Comparison of ENCODE assay signal across 34 cellular contexts in the genomic region with DNA sequence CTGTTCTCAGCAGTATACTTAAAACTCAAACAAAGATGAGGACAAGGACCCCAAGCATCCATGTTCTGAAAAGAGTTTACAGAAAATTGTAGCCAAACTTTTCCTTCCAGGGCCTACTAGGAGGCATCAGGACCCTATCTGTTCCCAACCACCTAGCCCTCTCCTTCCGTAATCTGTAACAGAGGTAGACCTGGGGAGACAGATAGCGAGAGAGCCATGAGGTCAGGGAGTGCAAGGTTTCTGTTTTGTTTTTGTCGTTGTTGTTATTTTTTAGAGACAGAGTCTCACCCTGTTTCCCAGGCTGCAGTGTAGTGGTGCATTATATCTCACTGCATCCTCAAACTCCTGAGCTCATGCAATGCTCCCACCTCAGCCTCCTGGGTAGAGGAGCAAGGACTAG.
A peak's percentile ranks its signal among the peaks of the same experiment; 100 is the strongest.
DNase-seq lines count a peak whose midpoint lies in the region; ATAC-seq and TF ChIP-seq lines count a peak whose summit lies in the region.
"Had no signal": no experiment of that assay in that cellular context is flagged by ENCODE, and none has a peak within 500 bp of the region (broad histone marks: within the 10 kb centered on the region; RNA-seq: fewer than 3 reads in every experiment).

No MANE protein-coding gene starts in this region.

- no peaks in the 10 kb centered on the region for H3K4me1 ChIP-seq in mammary epithelial cell (ENCODE audit: insufficient read depth, low read length)
- no peaks in the 10 kb centered on the region for H3K4me1 ChIP-seq in lower lobe of right lung
- H3K4me1 ChIP-seq in prostate gland (replicated peaks): no peaks in the 10 kb centered on the region
- H3K4me1 ChIP-seq: left ventricle myocardium inferior, parathyroid adenoma, spleen had no signal

- dilution Hi-C loops in mammary epithelial cell (cut with HindIII; ENCODE audit: low sequenced_read_pairs): no loop called here

- ATAC-seq in lower lobe of right lung (no peak), HG03469 (IDR thresholded peaks at IDR 0.05; ENCODE audit: unreplicated experiment) (no peak), GM21381 (IDR thresholded peaks at IDR 0.05; ENCODE audit: unreplicated experiment) (no peak)
- ATAC-seq: esophagus mucosa; stimulated activated naive CD8-positive, alpha-beta T cell treated with anti-CD3 and anti-CD28 coated beads, Interleukin-15, amount 100 ng/mL, for 72 hours; T-cell; WTC11 had no signal

- BruUV-seq in MCF 10A (replicated peaks; lab: Mats Ljungman, UMichigan) (no TSS peak), mammary epithelial cell (replicated peaks; lab: Mats Ljungman, UMichigan) (no TSS peak)

- no peak overlapping the region for H3K9ac ChIP-seq in mammary epithelial cell (ENCODE audit: insufficient read depth, low read length)
- H3K9ac ChIP-seq: parathyroid adenoma had no signal

- H3K4me3 Mint-ChIP-seq in MCF 10A (ENCODE audit: unreplicated experiment): no peak overlapping the region
- H3K4me3 Mint-ChIP-seq: activated naive CD8-positive, alpha-beta T cell treated with anti-CD3 and anti-CD28 coated beads, Interleukin-2, amount 10 ng/mL, durations not matched to agents 7 days and 5 days; activated T-cell treated with anti-CD3 and anti-CD28 coated beads, Interleukin-2, amount 50 U/mL, for 24 hours; CD14-positive monocyte; GM23338; nephron; stimulated activated naive CD8-positive, alpha-beta T cell treated with anti-CD3 and anti-CD28 coated beads, Interleukin-15, amount 100 ng/mL, for 72 hours; T-cell; WTC11 had no signal

- H4K20me1 ChIP-seq in mammary epithelial cell (ENCODE audit: insufficient read depth, low read length): no peaks in the 10 kb centered on the region

- no peak for TF ChIP-seq POLR2A in prostate gland (IDR thresholded peaks at IDR 0.05)

- H3K36me3 Mint-ChIP-seq in MCF 10A (ENCODE audit: insufficient read depth, unreplicated experiment): no peaks in the 10 kb centered on the region
- H3K36me3 Mint-ChIP-seq: activated naive CD8-positive, alpha-beta T cell treated with anti-CD3 and anti-CD28 coated beads, Interleukin-2, amount 10 ng/mL, durations not matched to agents 7 days and 5 days; CD14-positive monocyte; T-cell; WTC11 had no signal

- H3K79me2 ChIP-seq in mammary epithelial cell (ENCODE audit: insufficient read depth, low read length): no peaks in the 10 kb centered on the region
- H3K79me2 ChIP-seq: parathyroid adenoma had no signal

- no peaks in the 10 kb centered on the region for H3K9me3 Mint-ChIP-seq in MCF 10A (ENCODE audit: unreplicated experiment)
- H3K9me3 Mint-ChIP-seq: activated naive CD8-positive, alpha-beta T cell treated with anti-CD3 and anti-CD28 coated beads, Interleukin-2, amount 10 ng/mL, durations not matched to agents 7 days and 5 days; activated T-cell treated with anti-CD3 and anti-CD28 coated beads, Interleukin-2, amount 50 U/mL, for 24 hours; GM23338; nephron; stimulated activated naive CD8-positive, alpha-beta T cell treated with anti-CD3 and anti-CD28 coated beads, Interleukin-15, amount 100 ng/mL, for 72 hours; WTC11 had no signal

- H3K27me3 Mint-ChIP-seq in MCF 10A (ENCODE audit: insufficient read depth, unreplicated experiment): no peaks in the 10 kb centered on the region
- H3K27me3 Mint-ChIP-seq: activated naive CD8-positive, alpha-beta T cell treated with anti-CD3 and anti-CD28 coated beads, Interleukin-2, amount 10 ng/mL, durations not matched to agents 7 days and 5 days; activated T-cell treated with anti-CD3 and anti-CD28 coated beads, Interleukin-2, amount 50 U/mL, for 24 hours; stimulated activated naive CD8-positive, alpha-beta T cell treated with anti-CD3 and anti-CD28 coated beads, Interleukin-15, amount 100 ng/mL, for 72 hours; T-cell had no signal

- in situ Hi-C loops in mammary epithelial cell (cut with MboI; ENCODE audit: low sequenced_read_pairs in 2 of 2): no loop called here

- H3K4me2 ChIP-seq in mammary epithelial cell (ENCODE audit: insufficient read depth, low read depth, low read length): no peak overlapping the region
- H3K4me2 ChIP-seq: GM23338 had no signal

- no peak overlapping the region for H3K4me3 ChIP-seq in mammary epithelial cell (replicated peaks in 1 of 3; ENCODE audit: insufficient read depth in 1 of 3, low read depth in 2 of 3, low read length in 3 of 3)
- no peak overlapping the region for H3K4me3 ChIP-seq in lower lobe of right lung
- H3K4me3 ChIP-seq in prostate gland: no peak overlapping the region
- H3K4me3 ChIP-seq: GM23338, left ventricle myocardium inferior, MG63, spleen, tibial nerve had no signal

- H2AFZ ChIP-seq in mammary epithelial cell (ENCODE audit: low read depth, low read length): no peak overlapping the region
- H2AFZ ChIP-seq: GM23338, parathyroid adenoma had no signal

- POLR2A ChIA-PET in MCF 10A (lab: Yijun Ruan, JAX): no interaction called here

- WGBS in mammary epithelial cell (ENCODE audit: low coverage, missing lambda C conversion rate): 88% methylated on average over 3 of the region's 3 CpGs
- 92% methylated on average over 3 of the region's 3 CpGs for WGBS in prostate gland

- DNase-seq in MCF 10A (ENCODE audit: unreplicated experiment) (no peak), mammary epithelial cell (no peak), lower lobe of right lung (no peak), prostate gland (ENCODE audit: low spot score) (no peak), NCI-H1105 (lab: John Stamatoyannopoulos, UW) (no peak), midbrain (lab: John Stamatoyannopoulos, UW) (no peak)
- DNase-seq: activated CD4-positive, alpha-beta T cell treated with anti-CD3 and anti-CD28 coated beads, Interleukin-2, amount 50 U/mL, for 1 hour; activated gamma-delta T cell; activated naive CD8-positive, alpha-beta T cell treated with anti-CD3 and anti-CD28 coated beads, Interleukin-2, amount 10 ng/mL, durations not matched to agents 7 days and 5 days; activated T-cell treated with anti-CD3 and anti-CD28 coated beads, Interleukin-2, amount 50 U/mL, for 24 hours; Calu3; caudate nucleus; DMS79; foreskin fibroblast; GF-D8; head of caudate nucleus; KG1; left ventricle myocardium inferior; MG63; NCI-H2029 treated with DMSO at 0.1 percent for 48 hours; NCI-H524; spleen; stimulated activated naive CD8-positive, alpha-beta T cell treated with anti-CD3 and anti-CD28 coated beads, Interleukin-15, amount 100 ng/mL, for 72 hours; T-cell had no signal

- peak overlapping the region; percentile 46 for H3K27ac Mint-ChIP-seq in MCF 10A (ENCODE audit: low read depth, unreplicated experiment)
- H3K27ac Mint-ChIP-seq: activated naive CD8-positive, alpha-beta T cell treated with anti-CD3 and anti-CD28 coated beads, Interleukin-2, amount 10 ng/mL, durations not matched to agents 7 days and 5 days; activated T-cell treated with anti-CD3 and anti-CD28 coated beads, Interleukin-2, amount 50 U/mL, for 24 hours; CD14-positive monocyte; GM23338; T-cell; WTC11 had no signal

- H3K27ac ChIP-seq in mammary epithelial cell (ENCODE audit: insufficient read depth, low read depth, low read length) (no peak overlapping the region), lower lobe of right lung (peak overlapping the region; percentile 1), prostate gland (peak overlapping the region; percentile 20 to 50)
- H3K27ac ChIP-seq: 22Rv1, left ventricle myocardium inferior, parathyroid adenoma, spleen had no signal

- H3K27me3 ChIP-seq in mammary epithelial cell (ENCODE audit: insufficient read depth, low read length) (peaks cover 2% of the 10 kb centered on the region), lower lobe of right lung (ENCODE audit: low read depth) (no peaks in the 10 kb centered on the region), prostate gland (replicated peaks; ENCODE audit: insufficient read depth) (no peaks in the 10 kb centered on the region)
- H3K27me3 ChIP-seq: MG63, spleen, tibial nerve had no signal

- no peak for TF ChIP-seq CTCF in MCF 10A (IDR thresholded peaks at IDR 0.05; ENCODE audit: unreplicated experiment)
- TF ChIP-seq CTCF in mammary epithelial cell (conservative IDR thresholded peaks at IDR 0.05 in 1 of 2, IDR thresholded peaks at IDR 0.05 in 1 of 2; ENCODE audit: extremely low read depth in 1 of 2, insufficient read depth in 1 of 2, low read depth in 1 of 2, low read length in 2 of 2): no peak
- TF ChIP-seq CTCF in lower lobe of right lung (IDR thresholded peaks at IDR 0.05): no peak
- TF ChIP-seq CTCF in prostate gland (IDR thresholded peaks at IDR 0.05): no peak

- CTCF ChIA-PET in MCF 10A (lab: Yijun Ruan, JAX): interaction anchor here (0.5 to 1.1 kb wide), 3 partner anchors 9 to 188 kb away, joined by 3 to 4 read pairs (median 4); no protein-coding TSS in a partner anchor
- CTCF ChIA-PET in mammary epithelial cell (lab: Charles Lee; ENCODE audit: low non-redundant PET): no interaction called here

- intact Hi-C loops in MCF 10A (cut with micrococcal nuclease): no loop called here
- intact Hi-C loops in mammary epithelial cell (cut with micrococcal nuclease): no loop called here
- intact Hi-C loops in lower lobe of right lung (cut with DNase I): no loop called here
- intact Hi-C loops in prostate gland (cut with DNase I): no loop called here

- H3K36me3 ChIP-seq in mammary epithelial cell (ENCODE audit: insufficient read depth, low read length) (no peaks in the 10 kb centered on the region), lower lobe of right lung (no peaks in the 10 kb centered on the region), prostate gland (no peaks in the 10 kb centered on the region)
- H3K36me3 ChIP-seq: left ventricle myocardium inferior, MG63, spleen, tibial nerve had no signal

- no peaks in the 10 kb centered on the region for H3K4me1 Mint-ChIP-seq in MCF 10A (ENCODE audit: insufficient read depth, unreplicated experiment)
- H3K4me1 Mint-ChIP-seq: activated naive CD8-positive, alpha-beta T cell treated with anti-CD3 and anti-CD28 coated beads, Interleukin-2, amount 10 ng/mL, durations not matched to agents 7 days and 5 days; CD14-positive monocyte; stimulated activated naive CD8-positive, alpha-beta T cell treated with anti-CD3 and anti-CD28 coated beads, Interleukin-15, amount 100 ng/mL, for 72 hours; T-cell had no signal

- no peaks in the 10 kb centered on the region for H3K9me3 ChIP-seq in mammary epithelial cell (replicated peaks; ENCODE audit: insufficient read depth, low read length)
- no peaks in the 10 kb centered on the region for H3K9me3 ChIP-seq in lower lobe of right lung
- H3K9me3 ChIP-seq in prostate gland: no peaks in the 10 kb centered on the region
- H3K9me3 ChIP-seq: left ventricle myocardium inferior, MG63, spleen, tibial nerve had no signal
